1 cellular context compared by ENCODE assay signal in genomic region chr15:66293085-66293418, GRCh38.
A peak's percentile ranks its signal among the peaks of the same experiment; 100 is the strongest.
TF ChIP-seq lines count a peak whose summit lies in the region.

No MANE protein-coding gene starts in this region.

TF ChIP-seq in GM12878, 131 proteins besides CTCF, POLR2A, EP300 and RAD21 (continued from another document):
- TF ChIP-seq, protein P1, sequence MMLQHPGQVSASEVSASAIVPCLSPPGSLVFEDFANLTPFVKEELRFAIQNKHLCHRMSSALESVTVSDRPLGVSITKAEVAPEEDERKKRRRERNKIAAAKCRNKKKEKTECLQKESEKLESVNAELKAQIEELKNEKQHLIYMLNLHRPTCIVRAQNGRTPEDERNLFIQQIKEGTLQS (IDR thresholded peaks at IDR 0.05; ENCODE audit: borderline replicate concordance, extremely low read depth, low read depth, low read length) = no peak
- no peak for TF ChIP-seq FOXM1 (IDR thresholded peaks at IDR 0.05; ENCODE audit: low read depth, low read length)
- no peak for TF ChIP-seq NR2C1 (IDR thresholded peaks at IDR 0.05)
- TF ChIP-seq CEBPZ (IDR thresholded peaks at IDR 0.05; ENCODE audit: low read depth, low read length) = no peak
- peak; percentile 24 to 28; a peak in 2 of 4 replicates for TF ChIP-seq IKZF2 (IDR thresholded peaks at IDR 0.05)
- peak; percentile 55; the same call in 1 of the 2 replicates for TF ChIP-seq ASH2L (IDR thresholded peaks at IDR 0.05; ENCODE audit: borderline replicate concordance, low read depth)
- no peak for TF ChIP-seq NFXL1 (IDR thresholded peaks at IDR 0.05; ENCODE audit: borderline replicate concordance)
- TF ChIP-seq RUNX3 (IDR thresholded peaks at IDR 0.05; ENCODE audit: low read length) = no peak
- TF ChIP-seq PAX8 (IDR thresholded peaks at IDR 0.05) = no peak
- no peak for TF ChIP-seq SMAD1 (IDR thresholded peaks at IDR 0.05; ENCODE audit: low read depth, partially characterized antibody)
- TF ChIP-seq TCF7 (IDR thresholded peaks at IDR 0.05; ENCODE audit: borderline replicate concordance) = no peak
- TF ChIP-seq SIX5 (IDR thresholded peaks at IDR 0.05; ENCODE audit: low read depth, low read length, severe bottlenecking) = no peak
- no peak for TF ChIP-seq SREBF1 (IDR thresholded peaks at IDR 0.05; ENCODE audit: low read length)
- TF ChIP-seq, protein P2, sequence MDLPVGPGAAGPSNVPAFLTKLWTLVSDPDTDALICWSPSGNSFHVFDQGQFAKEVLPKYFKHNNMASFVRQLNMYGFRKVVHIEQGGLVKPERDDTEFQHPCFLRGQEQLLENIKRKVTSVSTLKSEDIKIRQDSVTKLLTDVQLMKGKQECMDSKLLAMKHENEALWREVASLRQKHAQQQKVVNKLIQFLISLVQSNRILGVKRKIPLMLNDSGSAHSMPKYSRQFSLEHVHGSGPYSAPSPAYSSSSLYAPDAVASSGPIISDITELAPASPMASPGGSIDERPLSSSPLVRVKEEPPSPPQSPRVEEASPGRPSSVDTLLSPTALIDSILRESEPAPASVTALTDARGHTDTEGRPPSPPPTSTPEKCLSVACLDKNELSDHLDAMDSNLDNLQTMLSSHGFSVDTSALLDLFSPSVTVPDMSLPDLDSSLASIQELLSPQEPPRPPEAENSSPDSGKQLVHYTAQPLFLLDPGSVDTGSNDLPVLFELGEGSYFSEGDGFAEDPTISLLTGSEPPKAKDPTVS (IDR thresholded peaks at IDR 0.05; ENCODE audit: low read depth, low read length) = no peak
- peak; percentile 36; the same call in 1 of the 2 replicates for TF ChIP-seq EED (IDR thresholded peaks at IDR 0.05; ENCODE audit: low read depth)
- no peak for TF ChIP-seq HCFC1 (IDR thresholded peaks at IDR 0.05; ENCODE audit: low read length)
- 0 out of 2 replicates have a peak, but pooled peaks have one; percentile 9 for TF ChIP-seq CREB1 (IDR thresholded peaks at IDR 0.05; ENCODE audit: low read depth)
- TF ChIP-seq, protein P3, sequence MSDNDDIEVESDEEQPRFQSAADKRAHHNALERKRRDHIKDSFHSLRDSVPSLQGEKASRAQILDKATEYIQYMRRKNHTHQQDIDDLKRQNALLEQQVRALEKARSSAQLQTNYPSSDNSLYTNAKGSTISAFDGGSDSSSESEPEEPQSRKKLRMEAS (IDR thresholded peaks at IDR 0.05; ENCODE audit: low read depth, low read length) = 0 out of 2 replicates have a peak, but pooled peaks have one; percentile 3
- no peak for TF ChIP-seq BHLHE40 (IDR thresholded peaks at IDR 0.05; ENCODE audit: borderline replicate concordance in 1 of 2, low read depth in 2 of 2, low read length in 1 of 2)
- no peak for TF ChIP-seq ZNF24 (IDR thresholded peaks at IDR 0.05)
- TF ChIP-seq GATAD2B (conservative IDR thresholded peaks at IDR 0.05; ENCODE audit: low read depth) = no peak
